In genomic region chr2:127584047-127584446, GRCh38 we compare ENCODE assay signal across 18 cellular contexts. TPM values are rescaled to one million over a fixed set of nuclear protein-coding genes. Genes with fewer than 3 reads are reported as not detected.
DNase-seq lines count a peak whose midpoint lies in the region; ATAC-seq lines count a peak whose summit lies in the region.
"Had no signal": no experiment of that assay in that cellular context is flagged by ENCODE, and none has a peak within 500 bp of the region (broad histone marks: within the 10 kb centered on the region; RNA-seq: fewer than 3 reads in every experiment).

No MANE protein-coding gene starts in this region.

- no peak overlapping the region for H3K27ac Mint-ChIP-seq in activated T-cell treated with anti-CD3 and anti-CD28 coated beads, Interleukin-2, amount 50 U/mL, for 24 hours
- H3K27ac Mint-ChIP-seq: B cell had no signal

- no peaks in the 10 kb centered on the region for H3K9me3 Mint-ChIP-seq in activated T-cell treated with anti-CD3 and anti-CD28 coated beads, Interleukin-2, amount 50 U/mL, for 24 hours
- H3K9me3 Mint-ChIP-seq in activated T-cell treated with anti-CD3 and anti-CD28 coated beads, Interleukin-2, amount 50 U/mL, for 4 hours = no peaks in the 10 kb centered on the region

- no peak overlapping the region for H3K4me3 Mint-ChIP-seq in activated T-cell treated with anti-CD3 and anti-CD28 coated beads, Interleukin-2, amount 50 U/mL, for 24 hours
- no peak overlapping the region for H3K4me3 Mint-ChIP-seq in activated T-cell treated with anti-CD3 and anti-CD28 coated beads, Interleukin-2, amount 50 U/mL, for 4 hours
- H3K4me3 Mint-ChIP-seq: B cell had no signal

- H3K36me3 ChIP-seq in KOPT-K1 (ENCODE audit: insufficient read depth, low read length) = no peaks in the 10 kb centered on the region; the same call in 1 of the 2 replicates

- no peaks in the 10 kb centered on the region for H3K4me1 Mint-ChIP-seq in activated T-cell treated with anti-CD3 and anti-CD28 coated beads, Interleukin-2, amount 50 U/mL, for 24 hours (ENCODE audit: low read depth)
- H3K4me1 Mint-ChIP-seq in activated T-cell treated with anti-CD3 and anti-CD28 coated beads, Interleukin-2, amount 50 U/mL, for 4 hours (ENCODE audit: low read depth) = no peaks in the 10 kb centered on the region

- peak overlapping the region; percentile 80 for H3K27ac ChIP-seq in KOPT-K1 (ENCODE audit: low read depth, low read length, poor library complexity, severe bottlenecking)

- H3K9me3 ChIP-seq in KOPT-K1 (ENCODE audit: insufficient read depth, low read length, poor library complexity, severe bottlenecking) = no peaks in the 10 kb centered on the region

- H3K36me3 Mint-ChIP-seq in activated T-cell treated with anti-CD3 and anti-CD28 coated beads, Interleukin-2, amount 50 U/mL, for 24 hours (ENCODE audit: low read depth) = no peaks in the 10 kb centered on the region
- H3K36me3 Mint-ChIP-seq in activated T-cell treated with anti-CD3 and anti-CD28 coated beads, Interleukin-2, amount 50 U/mL, for 4 hours (ENCODE audit: insufficient read depth) = no peaks in the 10 kb centered on the region

- H3K27me3 Mint-ChIP-seq in activated T-cell treated with anti-CD3 and anti-CD28 coated beads, Interleukin-2, amount 50 U/mL, for 24 hours = peaks cover 4% of the 10 kb centered on the region
- no peaks in the 10 kb centered on the region for H3K27me3 Mint-ChIP-seq in activated T-cell treated with anti-CD3 and anti-CD28 coated beads, Interleukin-2, amount 50 U/mL, for 4 hours (ENCODE audit: low read depth)
- H3K27me3 Mint-ChIP-seq: B cell had no signal

- no peak for ATAC-seq in activated T-cell treated with anti-CD3 and anti-CD28 coated beads, Interleukin-2, amount 50 U/mL, for 4 hours
- ATAC-seq in left lobe of liver = no peak
- no peak for ATAC-seq in sciatic nerve
- ATAC-seq: K562 had no signal

- peak; percentile 16 for DNase-seq in activated T-cell treated with anti-CD3 and anti-CD28 coated beads, Interleukin-2, amount 50 U/mL, for 24 hours
- DNase-seq in activated T-cell treated with anti-CD3 and anti-CD28 coated beads, Interleukin-2, amount 50 U/mL, for 4 hours = no peak
- peak; percentile 24 for DNase-seq in left lobe of liver (ENCODE audit: low spot score)
- DNase-seq in sciatic nerve (ENCODE audit: low spot score) = peak; percentile 31
- DNase-seq in DMS 273 treated with DMSO at 0.1 percent for 48 hours (lab: John Stamatoyannopoulos, UW) = no peak
- DNase-seq in SHP77 treated with DMSO at 0.1 percent for 48 hours (lab: John Stamatoyannopoulos, UW) = no peak
- no peak for DNase-seq in MV-4-11 (lab: John Stamatoyannopoulos, UW)
- DNase-seq: NCI-H1694 treated with DMSO at 0.1 percent for 48 hours, NCI-H2107, NCI-H226, NCI-H524, NCI-H82, OCI-M1, SHP77 had no signal

- intact Hi-C loops in sciatic nerve (cut with DNase I) = no loop called here

RNA-seq across cellular contexts. Expression of gene MYO7B, which starts 48.6 kb away (rescaled TPM):
- total RNA-seq in activated T-cell treated with anti-CD3 and anti-CD28 coated beads, Interleukin-2, amount 50 U/mL, for 4 hours = under 1 TPM; 0.16 to 0.68 (median 0.63) TPM
- total RNA-seq in left lobe of liver (0.63 TPM), sciatic nerve (0.62 TPM)
- total RNA-seq: H1, K562 had no signal

RNA-seq across cellular contexts. Expression of gene IWS1, which starts 57.8 kb away (rescaled TPM):
- total RNA-seq in activated T-cell treated with anti-CD3 and anti-CD28 coated beads, Interleukin-2, amount 50 U/mL, for 4 hours = 10 to 100 TPM; 49.8 to 57.8 (median 55.2) TPM
- total RNA-seq in left lobe of liver (19.1 TPM), sciatic nerve (44.4 TPM)

Comparison
In these comparisons a context has a peak if more than half of its experiments do, and no peak if none do; other contexts are left out.
1. DNase-seq: peak in activated T-cell treated with anti-CD3 and anti-CD28 coated beads, Interleukin-2, amount 50 U/mL, for 24 hours (single experiment), left lobe of liver (single experiment) and sciatic nerve (single experiment); none in activated T-cell treated with anti-CD3 and anti-CD28 coated beads, Interleukin-2, amount 50 U/mL, for 4 hours (single experiment), DMS 273 treated with DMSO at 0.1 percent for 48 hours (single experiment), SHP77 treated with DMSO at 0.1 percent for 48 hours (single experiment) and MV-4-11 (single experiment).